16 cellular contexts compared by ENCODE assay signal in the genomic region with DNA sequence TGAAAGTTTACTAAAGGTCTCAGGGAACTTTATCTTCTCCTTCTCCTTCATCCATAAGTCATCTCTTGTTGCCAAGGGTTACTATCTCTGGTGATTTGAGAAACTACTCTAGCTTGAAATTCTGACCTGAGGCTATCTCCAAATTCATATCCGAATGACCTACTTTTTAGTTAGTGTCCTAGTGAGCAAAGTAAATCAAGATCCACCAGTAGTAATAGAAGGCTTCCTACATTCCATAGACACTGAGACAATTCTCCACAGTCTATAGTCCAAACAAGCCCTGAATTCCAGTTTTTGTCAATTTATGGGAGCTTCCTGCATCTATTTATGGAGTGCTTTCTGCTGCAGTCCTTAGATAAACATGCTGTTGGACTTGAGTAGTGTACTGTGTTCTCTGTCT. TPM values are rescaled to one million over a fixed set of nuclear protein-coding genes. Genes with fewer than 3 reads are reported as not detected.
A peak's percentile ranks its signal among the peaks of the same experiment; 100 is the strongest.
DNase-seq lines count a peak whose midpoint lies in the region; ATAC-seq and TF ChIP-seq lines count a peak whose summit lies in the region.
"Had no signal": no experiment of that assay in that cellular context is flagged by ENCODE, and none has a peak within 500 bp of the region (broad histone marks: within the 10 kb centered on the region; RNA-seq: fewer than 3 reads in every experiment).

No MANE protein-coding gene starts in this region.

- H3K14ac ChIP-seq in trophoblast cell (ENCODE audit: low read length) = no peak overlapping the region

- H3K4ac ChIP-seq in trophoblast cell (ENCODE audit: low read depth, low read length) = no peak overlapping the region

- H3K4me1 ChIP-seq in PC-3 (ENCODE audit: insufficient read depth, low read length) (peaks cover 40% of the 10 kb centered on the region), trophoblast cell (ENCODE audit: control insufficient read depth in 1 of 2, insufficient read depth in 2 of 2, low read length in 2 of 2) (peaks cover 0 to 3% of the 10 kb centered on the region in 2 experiments), Caco-2 (no peaks in the 10 kb centered on the region)
- H3K4me1 ChIP-seq: breast epithelium, transverse colon had no signal

- H3K9ac ChIP-seq in PC-3 (ENCODE audit: low read length) (no peak overlapping the region), trophoblast cell (ENCODE audit: low read length) (no peak overlapping the region)

- no peaks in the 10 kb centered on the region for H3K9me3 ChIP-seq in PC-3 (ENCODE audit: low read length)
- H3K9me3 ChIP-seq in trophoblast cell (ENCODE audit: insufficient read depth, low read depth, low read length) = no peaks in the 10 kb centered on the region
- H3K9me3 ChIP-seq in Caco-2 = no peaks in the 10 kb centered on the region
- H3K9me3 ChIP-seq: breast epithelium, transverse colon had no signal

- peaks cover 2% of the 10 kb centered on the region in 2 donors for H3K9me3 Mint-ChIP-seq in activated T-cell treated with anti-CD3 and anti-CD28 coated beads, Interleukin-2, amount 50 U/mL, for 72 hours
- peaks cover 10% of the 10 kb centered on the region for H3K9me3 Mint-ChIP-seq in Caco-2 (ENCODE audit: unreplicated experiment)
- H3K9me3 Mint-ChIP-seq: activated B cell treated with CpG ODN at 0.5 μM for 24 hours had no signal

- H2AK5ac ChIP-seq in trophoblast cell (ENCODE audit: low read length) = no peak overlapping the region

- H3K36me3 ChIP-seq in PC-3 (ENCODE audit: low read depth, low read length) (0 out of 2 replicates have a peak, but pooled peaks cover 16% of the 10 kb centered on the region), trophoblast cell (ENCODE audit: control insufficient read depth in 1 of 2, insufficient read depth in 2 of 2, low read length in 2 of 2) (no peaks in the 10 kb centered on the region), Caco-2 (ENCODE audit: control insufficient read depth, insufficient read depth, low read length) (no peaks in the 10 kb centered on the region)
- H3K36me3 ChIP-seq: breast epithelium, transverse colon had no signal

- H4K8ac ChIP-seq in trophoblast cell (ENCODE audit: low read depth, low read length) = no peak overlapping the region

- intact Hi-C loops in PC-3 (cut with micrococcal nuclease) (no loop called here), Caco-2 (cut with micrococcal nuclease; ENCODE audit: unreplicated experiment) (no loop called here)

- no peaks in the 10 kb centered on the region for H3K27me3 Mint-ChIP-seq in activated T-cell treated with anti-CD3 and anti-CD28 coated beads, Interleukin-2, amount 50 U/mL, for 72 hours (ENCODE audit: low read depth)
- no peaks in the 10 kb centered on the region for H3K27me3 Mint-ChIP-seq in Caco-2 (ENCODE audit: insufficient read depth, unreplicated experiment)

- H3K4me3 Mint-ChIP-seq in activated T-cell treated with anti-CD3 and anti-CD28 coated beads, Interleukin-2, amount 50 U/mL, for 72 hours = peak overlapping the region; percentile 81 to 99
- no peak overlapping the region for H3K4me3 Mint-ChIP-seq in Caco-2 (ENCODE audit: unreplicated experiment)
- H3K4me3 Mint-ChIP-seq: activated B cell treated with CpG ODN at 0.5 μM for 24 hours had no signal

- H2AFZ ChIP-seq in PC-3 (ENCODE audit: low read length) (no peak overlapping the region), trophoblast cell (ENCODE audit: insufficient read depth, low read length, poor library complexity) (no peak overlapping the region)

- H3K79me1 ChIP-seq in trophoblast cell (ENCODE audit: low read length) = no peaks in the 10 kb centered on the region

- no peak overlapping the region for H3K18ac ChIP-seq in trophoblast cell (ENCODE audit: low read length)

- no peaks in the 10 kb centered on the region for H3F3A ChIP-seq in PC-3 (ENCODE audit: low read length, unreplicated experiment)

- H3K4me3 ChIP-seq in PC-3 (ENCODE audit: low read length) (no peak overlapping the region), trophoblast cell (ENCODE audit: low read depth, low read length) (no peak overlapping the region), Caco-2 (ENCODE audit: low read depth, low read length) (no peak overlapping the region)
- H3K4me3 ChIP-seq: breast epithelium had no signal

- DNase-seq in activated T-cell treated with anti-CD3 and anti-CD28 coated beads, Interleukin-2, amount 50 U/mL, for 72 hours = no peak
- DNase-seq in activated T-cell treated with anti-CD3 and anti-CD28 coated beads for 4 hours = no peak
- peak; percentile 6 for DNase-seq in PC-3
- peak; percentile 31 for DNase-seq in amniotic stem cell (lab: John Stamatoyannopoulos, UW)
- DNase-seq in trophoblast cell = peak; percentile 42 to 99
- DNase-seq in Caco-2 = no peak
- no peak for DNase-seq in inferior parietal cortex (ENCODE audit: extremely low spot score)
- DNase-seq in SHP77 (lab: John Stamatoyannopoulos, UW) = no peak
- DNase-seq: activated B cell treated with CpG ODN at 0.5 μM for 24 hours; NCI-H1694 treated with DMSO at 0.1 percent for 48 hours; NCI-H524; retina; stimulated activated CD8-positive, alpha-beta memory T cell treated with anti-CD3 and anti-CD28 coated beads, Interleukin-4, amount 100 ng/mL, for 48 hours; transverse colon had no signal

- no peak overlapping the region for H2BK120ac ChIP-seq in trophoblast cell (ENCODE audit: insufficient read depth, low read length, poor library complexity)

- H3K4me2 ChIP-seq in PC-3 (ENCODE audit: low read length) = no peak overlapping the region
- no peak overlapping the region for H3K4me2 ChIP-seq in trophoblast cell (ENCODE audit: low read length)

- H2BK5ac ChIP-seq in trophoblast cell (ENCODE audit: low read depth, low read length, poor library complexity) = no peak overlapping the region

- WGBS in trophoblast cell (ENCODE audit: extremely low coverage, insufficient coverage, insufficient read length) = no CpG with 5 or more reads among the region's 1 CpG

- ATAC-seq in activated T-cell treated with anti-CD3 and anti-CD28 coated beads, Interleukin-2, amount 50 U/mL, for 72 hours (replicated peaks in 1 of 2) = no peak
- no peak for ATAC-seq in PC-3
- ATAC-seq: left lobe of liver had no signal

- no TSS peak for BruUV-seq in PC-3 (replicated peaks; lab: Mats Ljungman, UMichigan)
- no TSS peak for BruUV-seq in Caco-2 (replicated peaks; lab: Mats Ljungman, UMichigan)

- H3K36me3 Mint-ChIP-seq in activated T-cell treated with anti-CD3 and anti-CD28 coated beads, Interleukin-2, amount 50 U/mL, for 72 hours (ENCODE audit: insufficient read depth in 2 of 2) = peaks cover 36 to 78% of the 10 kb centered on the region in 2 donors
- H3K36me3 Mint-ChIP-seq in Caco-2 (ENCODE audit: insufficient read depth, unreplicated experiment) = no peaks in the 10 kb centered on the region

- peak overlapping the region; percentile 100 for H3K27ac Mint-ChIP-seq in activated T-cell treated with anti-CD3 and anti-CD28 coated beads, Interleukin-2, amount 50 U/mL, for 72 hours
- H3K27ac Mint-ChIP-seq in Caco-2 (ENCODE audit: unreplicated experiment) = no peak overlapping the region
- H3K27ac Mint-ChIP-seq: activated B cell treated with CpG ODN at 0.5 μM for 24 hours had no signal

- POLR2A ChIA-PET in PC-3 (lab: Charles Lee; ENCODE audit: unreplicated experiment) (no interaction called here), Caco-2 (lab: Charles Lee) (no interaction called here)

- H4K12ac ChIP-seq in trophoblast cell (ENCODE audit: low read depth, low read length) = no peak overlapping the region

- H4K20me1 ChIP-seq in PC-3 (ENCODE audit: low read length) = no peaks in the 10 kb centered on the region

- peaks cover 22% of the 10 kb centered on the region for H3K79me2 ChIP-seq in PC-3 (ENCODE audit: low read length)
- H3K79me2 ChIP-seq in trophoblast cell (ENCODE audit: control insufficient read depth, insufficient read depth, low read length, poor library complexity) = no peaks in the 10 kb centered on the region

- H2BK12ac ChIP-seq in trophoblast cell (ENCODE audit: low read length) = no peak overlapping the region

- CTCF ChIA-PET in PC-3 (lab: Charles Lee) = interaction anchor here (1.4 kb wide), 1 partner anchor 63 kb away, joined by 3 read pairs; no protein-coding TSS in a partner anchor
- CTCF ChIA-PET in Caco-2 (lab: Charles Lee) = no interaction called here

- H3K23ac ChIP-seq in trophoblast cell (ENCODE audit: low read length) = no peak overlapping the region

- H3K27me3 ChIP-seq in PC-3 (ENCODE audit: low read length) (no peaks in the 10 kb centered on the region), trophoblast cell (ENCODE audit: insufficient read depth, low read length) (no peaks in the 10 kb centered on the region), Caco-2 (replicated peaks; ENCODE audit: control insufficient read depth, insufficient read depth, low read length) (no peaks in the 10 kb centered on the region)
- H3K27me3 ChIP-seq: breast epithelium, transverse colon had no signal

- H3K4me1 Mint-ChIP-seq in activated T-cell treated with anti-CD3 and anti-CD28 coated beads, Interleukin-2, amount 50 U/mL, for 72 hours (ENCODE audit: low read depth) = peaks cover 94% of the 10 kb centered on the region
- no peaks in the 10 kb centered on the region for H3K4me1 Mint-ChIP-seq in Caco-2 (ENCODE audit: low read depth, unreplicated experiment)

- H3K27ac ChIP-seq in PC-3 (ENCODE audit: low read length) (no peak overlapping the region), trophoblast cell (ENCODE audit: low read depth, low read length) (no peak overlapping the region)
- H3K27ac ChIP-seq: breast epithelium had no signal

- H3K9me2 ChIP-seq in PC-3 (replicated peaks; ENCODE audit: low read length) = no peaks in the 10 kb centered on the region

- no peak overlapping the region for H4K91ac ChIP-seq in trophoblast cell (ENCODE audit: low read depth, low read length)

- TF ChIP-seq CTCF in PC-3 (conservative IDR thresholded peaks at IDR 0.05; ENCODE audit: low read depth, low read length) (no peak), Caco-2 (IDR thresholded peaks at IDR 0.05; ENCODE audit: insufficient read depth in 1 of 2, low read depth in 1 of 2, low read length in 1 of 2, severe bottlenecking in 1 of 2, unreplicated experiment in 1 of 2) (no peak)

RNA-seq across cellular contexts. Expression of gene IL7R, which starts 5.0 kb away (rescaled TPM):
- 100 to 1,000 TPM; 102 to 143 TPM for total RNA-seq in activated T-cell treated with anti-CD3 and anti-CD28 coated beads, Interleukin-2, amount 50 U/mL, for 72 hours
- total RNA-seq in PC-3 (2014; rRNA removed) = 7.1 and 7.4 TPM in 2 replicates
- 0.64 TPM in 2 replicates for polyA plus RNA-seq in trophoblast cell (2013)
- total RNA-seq in Caco-2 (2022) = not detected in 2 replicates

Comparison
In these comparisons a context has a peak if more than half of its experiments do, and no peak if none do; other contexts are left out.
1. DNase-seq: peak in PC-3 (single experiment), amniotic stem cell (single experiment) and trophoblast cell (2 of 2); none in activated T-cell treated with anti-CD3 and anti-CD28 coated beads, Interleukin-2, amount 50 U/mL, for 72 hours (0 of 2), activated T-cell treated with anti-CD3 and anti-CD28 coated beads for 4 hours (single experiment), Caco-2 (0 of 2), inferior parietal cortex (single experiment) and SHP77 (0 of 2).
2. RNA of gene IL7R, which starts 5.0 kb away (total RNA-seq): 102 to 143 TPM in activated T-cell treated with anti-CD3 and anti-CD28 coated beads, Interleukin-2, amount 50 U/mL, for 72 hours; 7.1 to 7.4 TPM in PC-3 and not detected in Caco-2; every median in the first group is over 10 times any median in the second.